In genomic region chr10:44956717-44957706, GRCh38 we compare ENCODE assay signal across 1 cellular context.
TF ChIP-seq lines count a peak whose summit lies in the region.

No MANE protein-coding gene starts in this region.

TF ChIP-seq in neural cell, 6 proteins besides CTCF, POLR2A, EP300 and RAD21 (continued from another document):
- TF ChIP-seq EZH2 (IDR thresholded peaks at IDR 0.05; ENCODE audit: borderline replicate concordance, insufficient read depth, low read length, poor library complexity, severe bottlenecking) (no peak), MXI1 (conservative IDR thresholded peaks at IDR 0.05; ENCODE audit: poor library complexity, severe bottlenecking) (no peak)
TF ChIP-seq in neural cell: peak in this region for 0.
